Comparison of ENCODE assay signal across 43 cellular contexts in the genomic region with DNA sequence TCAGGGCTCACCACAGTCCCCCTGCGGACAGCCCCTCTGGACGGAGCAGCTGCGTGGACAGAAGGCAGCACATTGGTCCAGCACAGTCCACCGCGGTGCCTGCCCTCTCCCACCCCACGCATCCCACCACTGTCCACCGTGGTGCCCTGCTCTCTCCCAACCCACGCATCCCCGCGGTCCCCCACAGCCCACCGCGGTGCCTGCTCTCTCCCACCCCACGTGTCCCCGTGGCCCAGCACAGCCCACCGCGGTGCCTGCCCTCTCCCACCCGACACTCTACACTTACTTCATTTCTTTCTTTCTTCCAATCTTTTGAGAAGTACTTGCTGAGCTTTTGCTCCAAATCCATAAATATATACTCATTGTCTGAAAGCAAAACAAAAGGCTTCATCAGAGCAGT. TPM values are rescaled to one million over a fixed set of nuclear protein-coding genes. Genes with fewer than 3 reads are reported as not detected.
"Had no signal": no experiment of that assay in that cellular context is flagged by ENCODE, and none has a peak within 500 bp of the region (broad histone marks: within the 10 kb centered on the region; RNA-seq: fewer than 3 reads in every experiment).

No MANE protein-coding gene starts in this region.

- H3K27me3 Mint-ChIP-seq: activated naive CD4-positive, alpha-beta T cell treated with anti-CD3 and anti-CD28 coated beads, Interleukin-2, amount 10 ng/mL, durations not matched to agents 7 days and 5 days; activated naive CD4-positive, alpha-beta T cell treated with anti-CD3 and anti-CD28 coated beads, Interleukin-2, amount 50 U/mL, for 24 hours; activated naive CD8-positive, alpha-beta T cell; activated naive CD8-positive, alpha-beta T cell treated with anti-CD3 and anti-CD28 coated beads for 36 hours; activated naive CD8-positive, alpha-beta T cell treated with anti-CD3 and anti-CD28 coated beads, Interleukin-2, amount 10 ng/mL, durations not matched to agents 7 days and 5 days; activated naive CD8-positive, alpha-beta T cell treated with anti-CD3 and anti-CD28 coated beads, Interleukin-2, amount 50 U/mL, for 24 hours; activated T-cell treated with anti-CD3 and anti-CD28 coated beads, Interleukin-2, amount 50 U/mL, for 24 hours had no signal

- H3K4me1 ChIP-seq: adrenal gland, ascending aorta, body of pancreas, breast epithelium had no signal

- H3K27ac Mint-ChIP-seq: activated naive CD4-positive, alpha-beta T cell treated with anti-CD3 and anti-CD28 coated beads for 36 hours; activated naive CD4-positive, alpha-beta T cell treated with anti-CD3 and anti-CD28 coated beads, Interleukin-2, amount 10 ng/mL, durations not matched to agents 7 days and 5 days; activated naive CD4-positive, alpha-beta T cell treated with anti-CD3 and anti-CD28 coated beads, Interleukin-2, amount 50 U/mL, for 24 hours; activated naive CD4-positive, alpha-beta T cell treated with anti-CD3 and anti-CD28 coated beads, Interleukin-2, amount 50 U/mL, for 72 hours; activated naive CD8-positive, alpha-beta T cell; activated naive CD8-positive, alpha-beta T cell treated with anti-CD3 and anti-CD28 coated beads for 36 hours; activated naive CD8-positive, alpha-beta T cell treated with anti-CD3 and anti-CD28 coated beads, Interleukin-2, amount 10 ng/mL, durations not matched to agents 7 days and 5 days; activated naive CD8-positive, alpha-beta T cell treated with anti-CD3 and anti-CD28 coated beads, Interleukin-2, amount 50 U/mL, for 24 hours; activated T-cell treated with anti-CD3 and anti-CD28 coated beads, Interleukin-2, amount 50 U/mL, for 24 hours; activated T-cell treated with anti-CD3 and anti-CD28 coated beads, Interleukin-2, amount 50 U/mL, for 72 hours; activated T-helper 1 cell treated with anti-CD3 and anti-CD28 coated beads, Interleukin-12 subunit alpha, Interleukin-12 subunit beta, Interleukin-2, Interleukin-4 antibody, amounts not matched to agents 30 ng/mL and 10 ng/mL and 1 ng/mL, durations not matched to agents 14 hours and 24 hours and 36 hours; activated T-helper 17 cell treated with anti-CD3 and anti-CD28 coated beads, Interleukin-2, amount 50 U/mL, for 72 hours; activated T-helper 2 cell treated with anti-CD3 and anti-CD28 coated beads, Interferon-gamma antibody, Interleukin-2, Interleukin-4, amounts not matched to agents 10 μg/mL and 5 μg/mL and 100 μg/mL, durations not matched to agents 14 hours and 24 hours and 36 hours had no signal

- H3K36me3 Mint-ChIP-seq: activated naive CD4-positive, alpha-beta T cell treated with anti-CD3 and anti-CD28 coated beads, Interleukin-2, amount 10 ng/mL, durations not matched to agents 7 days and 5 days; activated naive CD4-positive, alpha-beta T cell treated with anti-CD3 and anti-CD28 coated beads, Interleukin-2, amount 50 U/mL, for 24 hours; activated naive CD4-positive, alpha-beta T cell treated with anti-CD3 and anti-CD28 coated beads, Interleukin-2, amount 50 U/mL, for 72 hours; activated naive CD8-positive, alpha-beta T cell; activated naive CD8-positive, alpha-beta T cell treated with anti-CD3 and anti-CD28 coated beads for 36 hours; activated naive CD8-positive, alpha-beta T cell treated with anti-CD3 and anti-CD28 coated beads, Interleukin-2, amount 10 ng/mL, durations not matched to agents 7 days and 5 days; brain had no signal

- H3K9me3 Mint-ChIP-seq: activated naive CD4-positive, alpha-beta T cell treated with anti-CD3 and anti-CD28 coated beads for 36 hours; activated naive CD4-positive, alpha-beta T cell treated with anti-CD3 and anti-CD28 coated beads, Interleukin-2, amount 10 ng/mL, durations not matched to agents 7 days and 5 days; activated naive CD4-positive, alpha-beta T cell treated with anti-CD3 and anti-CD28 coated beads, Interleukin-2, amount 50 U/mL, for 24 hours; activated naive CD4-positive, alpha-beta T cell treated with anti-CD3 and anti-CD28 coated beads, Interleukin-2, amount 50 U/mL, for 72 hours; activated naive CD8-positive, alpha-beta T cell treated with anti-CD3 and anti-CD28 coated beads for 36 hours; activated naive CD8-positive, alpha-beta T cell treated with anti-CD3 and anti-CD28 coated beads, Interleukin-2, amount 10 ng/mL, durations not matched to agents 7 days and 5 days; activated naive CD8-positive, alpha-beta T cell treated with anti-CD3 and anti-CD28 coated beads, Interleukin-2, amount 50 U/mL, for 24 hours; activated T-cell treated with anti-CD3 and anti-CD28 coated beads, Interleukin-2, amount 50 U/mL, for 24 hours; activated T-cell treated with anti-CD3 and anti-CD28 coated beads, Interleukin-2, amount 50 U/mL, for 4 hours; activated T-cell treated with anti-CD3 and anti-CD28 coated beads, Interleukin-2, amount 50 U/mL, for 72 hours; activated T-helper 1 cell treated with anti-CD3 and anti-CD28 coated beads, Interleukin-12 subunit alpha, Interleukin-12 subunit beta, Interleukin-2, Interleukin-4 antibody, amounts not matched to agents 30 ng/mL and 10 ng/mL and 1 ng/mL, durations not matched to agents 14 hours and 24 hours and 36 hours; activated T-helper 17 cell treated with anti-CD3 and anti-CD28 coated beads, Interleukin-2, amount 50 U/mL, for 72 hours; activated T-helper 2 cell treated with anti-CD3 and anti-CD28 coated beads, Interferon-gamma antibody, Interleukin-2, Interleukin-4, amounts not matched to agents 10 μg/mL and 5 μg/mL and 100 μg/mL, durations not matched to agents 14 hours and 24 hours and 36 hours; brain; central memory CD8-positive, alpha-beta T cell had no signal

- H3K27ac ChIP-seq: adrenal gland, ascending aorta, body of pancreas, brain microvascular endothelial cell, breast epithelium, cardiac muscle cell had no signal

- ATAC-seq: activated naive CD4-positive, alpha-beta T cell treated with anti-CD3 and anti-CD28 coated beads, Interleukin-2, amount 50 U/mL, for 72 hours; activated naive CD8-positive, alpha-beta T cell treated with anti-CD3 and anti-CD28 coated beads, Interleukin-2, amount 50 U/mL, for 24 hours; activated T-cell treated with anti-CD3 and anti-CD28 coated beads, Interleukin-2, amount 50 U/mL, for 4 hours; activated T-cell treated with anti-CD3 and anti-CD28 coated beads, Interleukin-2, amount 50 U/mL, for 72 hours; activated T-helper 17 cell treated with anti-CD3 and anti-CD28 coated beads, Interleukin-2, amount 50 U/mL, for 72 hours; body of pancreas had no signal

- H3K4me1 Mint-ChIP-seq: activated naive CD4-positive, alpha-beta T cell treated with anti-CD3 and anti-CD28 coated beads, Interleukin-2, amount 10 ng/mL, durations not matched to agents 7 days and 5 days; activated naive CD4-positive, alpha-beta T cell treated with anti-CD3 and anti-CD28 coated beads, Interleukin-2, amount 50 U/mL, for 24 hours; activated naive CD8-positive, alpha-beta T cell treated with anti-CD3 and anti-CD28 coated beads for 36 hours; activated naive CD8-positive, alpha-beta T cell treated with anti-CD3 and anti-CD28 coated beads, Interleukin-2, amount 10 ng/mL, durations not matched to agents 7 days and 5 days; activated naive CD8-positive, alpha-beta T cell treated with anti-CD3 and anti-CD28 coated beads, Interleukin-2, amount 50 U/mL, for 24 hours; activated T-helper 17 cell treated with anti-CD3 and anti-CD28 coated beads, Interleukin-2, amount 50 U/mL, for 72 hours; central memory CD8-positive, alpha-beta T cell had no signal

- H3K27me3 ChIP-seq: adrenal gland, ascending aorta, body of pancreas, brain microvascular endothelial cell, breast epithelium, cardiac muscle cell had no signal

- H3K36me3 ChIP-seq: adrenal gland, ascending aorta, brain microvascular endothelial cell, breast epithelium, cardiac muscle cell had no signal

- H3K9me3 ChIP-seq: adrenal gland, ascending aorta, body of pancreas, breast epithelium had no signal

- DNase-seq: activated effector memory CD4-positive, alpha-beta T cell treated with anti-CD3 and anti-CD28 coated beads, Interleukin-2, amount 50 U/mL, for 16 hours; activated effector memory CD4-positive, alpha-beta T cell treated with Interleukin-2 at 50 U/mL for 16 hours; activated gamma-delta T cell; activated gamma-delta T cell treated with Interleukin-2 at 50 U/mL for 16 hours; activated naive CD4-positive, alpha-beta T cell; activated naive CD4-positive, alpha-beta T cell treated with anti-CD3 and anti-CD28 coated beads for 36 hours; activated naive CD4-positive, alpha-beta T cell treated with anti-CD3 and anti-CD28 coated beads, Interleukin-2, amount 10 ng/mL, durations not matched to agents 7 days and 5 days; activated naive CD4-positive, alpha-beta T cell treated with anti-CD3 and anti-CD28 coated beads, Interleukin-2, amount 50 U/mL, for 16 hours; activated naive CD4-positive, alpha-beta T cell treated with Interleukin-2 at 50 U/mL for 16 hours; activated naive CD8-positive, alpha-beta T cell treated with anti-CD3 and anti-CD28 coated beads for 36 hours; activated naive CD8-positive, alpha-beta T cell treated with anti-CD3 and anti-CD28 coated beads, Interleukin-2, amount 10 ng/mL, durations not matched to agents 7 days and 5 days; activated naive CD8-positive, alpha-beta T cell treated with anti-CD3 and anti-CD28 coated beads, Interleukin-2, amount 50 U/mL, for 24 hours; activated T-cell treated with anti-CD3 and anti-CD28 coated beads for 4 hours; activated T-cell treated with anti-CD3 and anti-CD28 coated beads, Interleukin-2, amount 50 U/mL, for 1 hour; activated T-cell treated with anti-CD3 and anti-CD28 coated beads, Interleukin-2, amount 50 U/mL, for 24 hours; activated T-cell treated with anti-CD3 and anti-CD28 coated beads, Interleukin-2, amount 50 U/mL, for 4 hours; activated T-cell treated with anti-CD3 and anti-CD28 coated beads, Interleukin-2, amount 50 U/mL, for 48 hours; activated T-cell treated with anti-CD3 and anti-CD28 coated beads, Interleukin-2, amount 50 U/mL, for 72 hours; adrenal gland; amniotic stem cell; amygdala; anterior cingulate cortex; aorta; body of pancreas; brain microvascular endothelial cell; caudate nucleus; central memory CD4-positive, alpha-beta T cell; cerebellar nuclear complex had no signal

- H3K4me3 Mint-ChIP-seq: activated naive CD4-positive, alpha-beta T cell treated with anti-CD3 and anti-CD28 coated beads for 36 hours; activated naive CD4-positive, alpha-beta T cell treated with anti-CD3 and anti-CD28 coated beads, Interleukin-2, amount 10 ng/mL, durations not matched to agents 7 days and 5 days; activated naive CD4-positive, alpha-beta T cell treated with anti-CD3 and anti-CD28 coated beads, Interleukin-2, amount 50 U/mL, for 24 hours; activated naive CD8-positive, alpha-beta T cell; activated naive CD8-positive, alpha-beta T cell treated with anti-CD3 and anti-CD28 coated beads for 36 hours; activated naive CD8-positive, alpha-beta T cell treated with anti-CD3 and anti-CD28 coated beads, Interleukin-2, amount 10 ng/mL, durations not matched to agents 7 days and 5 days; activated naive CD8-positive, alpha-beta T cell treated with anti-CD3 and anti-CD28 coated beads, Interleukin-2, amount 50 U/mL, for 24 hours; activated T-cell treated with anti-CD3 and anti-CD28 coated beads, Interleukin-2, amount 50 U/mL, for 24 hours; activated T-cell treated with anti-CD3 and anti-CD28 coated beads, Interleukin-2, amount 50 U/mL, for 4 hours; activated T-cell treated with anti-CD3 and anti-CD28 coated beads, Interleukin-2, amount 50 U/mL, for 72 hours; activated T-helper 1 cell treated with anti-CD3 and anti-CD28 coated beads, Interleukin-12 subunit alpha, Interleukin-12 subunit beta, Interleukin-2, Interleukin-4 antibody, amounts not matched to agents 30 ng/mL and 10 ng/mL and 1 ng/mL, durations not matched to agents 14 hours and 24 hours and 36 hours; activated T-helper 17 cell treated with anti-CD3 and anti-CD28 coated beads, Interleukin-2, amount 50 U/mL, for 72 hours; brain; central memory CD8-positive, alpha-beta T cell had no signal

- H3K4me3 ChIP-seq: adrenal gland, ascending aorta, body of pancreas, breast epithelium, cardiac muscle cell had no signal

RNA-seq across cellular contexts. Expression of a gene that starts 11.9 kb away (rescaled TPM):
- total RNA-seq: activated naive CD4-positive, alpha-beta T cell treated with anti-CD3 and anti-CD28 coated beads for 36 hours; activated naive CD4-positive, alpha-beta T cell treated with anti-CD3 and anti-CD28 coated beads, Interleukin-2, amount 50 U/mL, for 72 hours; activated naive CD8-positive, alpha-beta T cell treated with anti-CD3 and anti-CD28 coated beads for 36 hours; activated naive CD8-positive, alpha-beta T cell treated with anti-CD3 and anti-CD28 coated beads, Interleukin-2, amount 10 ng/mL, durations not matched to agents 7 days and 5 days; activated T-cell treated with anti-CD3 and anti-CD28 coated beads, Interleukin-2, amount 50 U/mL, for 4 hours; activated T-helper 1 cell treated with anti-CD3 and anti-CD28 coated beads, Interleukin-12 subunit alpha, Interleukin-12 subunit beta, Interleukin-2, Interleukin-4 antibody, amounts not matched to agents 30 ng/mL and 10 ng/mL and 1 ng/mL, durations not matched to agents 14 hours and 24 hours and 36 hours; activated T-helper 17 cell treated with anti-CD3 and anti-CD28 coated beads, Interleukin-2, amount 50 U/mL, for 72 hours; activated T-helper 2 cell treated with anti-CD3 and anti-CD28 coated beads, Interferon-gamma antibody, Interleukin-2, Interleukin-4, amounts not matched to agents 10 μg/mL and 5 μg/mL and 100 μg/mL, durations not matched to agents 14 hours and 24 hours and 36 hours; ascending aorta; astrocyte; body of pancreas; bronchial epithelial cell; cardiac septum; cerebellum had no signal
- polyA plus RNA-seq: cardiac muscle cell had no signal
